Comparison of ENCODE assay signal across 21 cellular contexts in the genomic region with DNA sequence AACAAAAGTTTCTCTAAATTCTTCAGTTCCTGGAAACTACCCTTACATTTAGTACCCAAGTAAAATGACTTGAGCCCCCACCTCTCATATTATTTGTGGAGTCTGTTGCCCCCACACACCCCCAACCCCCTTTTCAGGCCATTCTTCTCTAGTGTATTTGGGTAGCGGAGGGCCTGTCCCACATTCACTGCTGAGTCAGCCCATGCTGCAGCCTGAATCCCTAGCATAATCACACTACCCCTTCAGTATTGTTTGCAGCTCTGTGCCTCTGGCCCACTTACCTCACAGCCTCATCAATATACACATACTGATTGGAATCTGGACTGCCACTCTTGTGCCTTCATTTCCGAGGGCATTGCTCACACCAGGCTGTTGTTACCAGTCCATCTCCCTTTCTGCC. TPM values are rescaled to one million over a fixed set of nuclear protein-coding genes. Genes with fewer than 3 reads are reported as not detected.
"Had no signal": no experiment of that assay in that cellular context is flagged by ENCODE, and none has a peak within 500 bp of the region (broad histone marks: within the 10 kb centered on the region; RNA-seq: fewer than 3 reads in every experiment).

No MANE protein-coding gene starts in this region.

- H3K27me3 ChIP-seq: dorsolateral prefrontal cortex, hepatocyte, tibial artery had no signal

- H3K9me3 ChIP-seq: tibial artery had no signal

- H3K4me2 ChIP-seq: hepatocyte had no signal

- H3K27me3 Mint-ChIP-seq: brain had no signal

- H3K9me3 Mint-ChIP-seq: activated naive CD4-positive, alpha-beta T cell treated with anti-CD3 and anti-CD28 coated beads for 36 hours; activated T-cell treated with anti-CD3 and anti-CD28 coated beads, Interleukin-2, amount 50 U/mL, for 4 hours; brain; nephron had no signal

- ATAC-seq: activated CD4-positive, CD25-positive, alpha-beta regulatory T cell treated with anti-CD3 and anti-CD28 coated beads, Interleukin-2, amount 50 U/mL, for 24 hours; activated T-cell treated with anti-CD3 and anti-CD28 coated beads, Interleukin-2, amount 50 U/mL, for 4 hours; left lobe of liver had no signal

- H3K36me3 ChIP-seq: tibial artery had no signal

- H3K4me3 Mint-ChIP-seq: activated naive CD4-positive, alpha-beta T cell treated with anti-CD3 and anti-CD28 coated beads for 36 hours; activated T-cell treated with anti-CD3 and anti-CD28 coated beads, Interleukin-2, amount 50 U/mL, for 4 hours; brain; nephron had no signal

- DNase-seq: activated CD4-positive, alpha-beta T cell treated with anti-CD3 and anti-CD28 coated beads, Interleukin-2, amount 50 U/mL, for 1 hour; activated CD8-positive, alpha-beta memory T cell treated with anti-CD3 and anti-CD28 coated beads, Interleukin-2, amount 50 U/mL, for 4 hours; activated naive CD4-positive, alpha-beta T cell treated with anti-CD3 and anti-CD28 coated beads for 36 hours; activated T-cell treated with anti-CD3 and anti-CD28 coated beads, Interleukin-2, amount 50 U/mL, for 4 hours; central memory CD4-positive, alpha-beta T cell; dorsolateral prefrontal cortex; foreskin fibroblast; islet precursor cell; midbrain; occipital lobe; stimulated activated CD4-positive, alpha-beta T cell treated with anti-CD3 and anti-CD28 coated beads, Interleukin-12 subunit alpha, Interleukin-12 subunit beta, amount 100 ng/mL, for 4 hours; stimulated activated CD4-positive, alpha-beta T cell treated with anti-CD3 and anti-CD28 coated beads, Interleukin-1b, Interleukin-23, amount 100 ng/mL, for 48 hours; stimulated activated CD8-positive, alpha-beta memory T cell treated with anti-CD3 and anti-CD28 coated beads, Interleukin-4, amount 100 ng/mL, for 48 hours; stimulated activated naive CD4-positive, alpha-beta T cell treated with Interleukin-2 at 50 U/mL for 16 hours; tibial artery had no signal

- H3K4me3 ChIP-seq: dorsolateral prefrontal cortex, hepatocyte, tibial artery had no signal

- H3K27ac ChIP-seq: dorsolateral prefrontal cortex, epithelial cell of prostate, hepatocyte, tibial artery had no signal

- H3K27ac Mint-ChIP-seq: activated naive CD4-positive, alpha-beta T cell treated with anti-CD3 and anti-CD28 coated beads for 36 hours; nephron had no signal

- H3K79me2 ChIP-seq: hepatocyte had no signal

- H2AFZ ChIP-seq: hepatocyte had no signal

RNA-seq across cellular contexts. Expression of a gene that starts 26.8 kb away (rescaled TPM):
- total RNA-seq: activated naive CD4-positive, alpha-beta T cell treated with anti-CD3 and anti-CD28 coated beads for 36 hours; activated T-cell treated with anti-CD3 and anti-CD28 coated beads, Interleukin-2, amount 50 U/mL, for 4 hours had no signal
